8 cellular contexts compared by ENCODE assay signal in the genomic region with DNA sequence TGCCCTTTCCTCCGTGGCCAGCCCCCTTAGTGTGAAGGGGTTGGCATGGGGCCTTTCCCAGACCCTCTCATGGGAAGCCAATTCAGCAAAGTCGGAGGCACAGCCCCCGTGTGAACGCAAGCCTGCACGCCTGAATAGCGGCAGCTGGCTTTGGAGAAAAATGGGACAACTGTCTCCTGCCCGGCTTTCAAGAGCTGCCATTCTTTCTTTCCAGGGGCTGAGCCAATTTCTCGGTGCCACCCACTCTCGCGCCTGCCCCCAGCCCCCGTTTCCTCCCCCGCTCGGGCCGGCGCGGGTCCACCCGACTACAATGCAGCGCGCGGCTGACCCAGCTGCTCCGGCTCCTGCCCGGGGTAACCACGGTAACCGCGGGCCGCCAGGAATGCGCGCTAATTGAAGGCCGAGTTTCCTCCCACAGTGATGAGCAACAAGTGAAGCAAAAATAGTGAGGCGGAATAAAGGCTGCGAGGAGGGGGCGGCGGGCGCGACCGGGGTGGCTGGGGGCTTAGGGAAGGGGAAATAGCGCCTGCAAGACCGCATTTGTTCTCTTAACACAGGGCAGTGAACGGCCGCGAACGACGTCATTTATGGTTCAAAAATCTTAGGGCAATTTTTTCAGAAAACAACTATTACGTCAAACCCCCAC. TPM values are rescaled to one million over a fixed set of nuclear protein-coding genes. Genes with fewer than 3 reads are reported as not detected.
DNase-seq lines count a peak whose midpoint lies in the region; FAIRE-seq and TF ChIP-seq lines count a peak whose summit lies in the region.

No MANE protein-coding gene starts in this region.

- intact Hi-C loops in activated T-helper 2 cell treated with anti-CD3 and anti-CD28 coated beads, Interferon-gamma antibody, Interleukin-2, Interleukin-4, amounts not matched to agents 10 μg/mL and 5 μg/mL and 100 μg/mL, durations not matched to agents 14 hours and 24 hours and 36 hours (cut with micrococcal nuclease), result no loop called here

- FAIRE-seq in keratinocyte (lab: Jason Lieb, UNC), result no peak

- no peaks in the 10 kb centered on the region for H3K36me3 Mint-ChIP-seq in brain
- H3K36me3 Mint-ChIP-seq in activated T-helper 2 cell treated with anti-CD3 and anti-CD28 coated beads, Interferon-gamma antibody, Interleukin-2, Interleukin-4, amounts not matched to agents 10 μg/mL and 5 μg/mL and 100 μg/mL, durations not matched to agents 14 hours and 24 hours and 36 hours (ENCODE audit: low read depth), result peaks cover 21% of the 10 kb centered on the region

- in situ Hi-C loops in G401 (cut with HindIII; ENCODE audit: low sequenced_read_pairs), result no loop called here

- peak; percentile 37 for DNase-seq in G401 (ENCODE audit: low spot score)
- DNase-seq in MV-4-11 (lab: John Stamatoyannopoulos, UW), result peak; percentile 42
- no peak for DNase-seq in keratinocyte (ENCODE audit: low read depth, low spot score)
- DNase-seq in stimulated activated CD8-positive, alpha-beta memory T cell treated with anti-CD3 and anti-CD28 coated beads, Interleukin-4, amount 100 ng/mL, for 48 hours, result peak; percentile 31
- no peak for DNase-seq in 8988T
- DNase-seq in GM10266 (ENCODE audit: extremely low spot score), result no peak
- no peak for DNase-seq in activated T-helper 2 cell treated with anti-CD3 and anti-CD28 coated beads, Interferon-gamma antibody, Interleukin-2, Interleukin-4, amounts not matched to agents 10 μg/mL and 5 μg/mL and 100 μg/mL, durations not matched to agents 14 hours and 24 hours and 36 hours (ENCODE audit: low spot score)

- H3K9me3 ChIP-seq in keratinocyte (ENCODE audit: control insufficient read depth, low read depth, low read length), result no peaks in the 10 kb centered on the region

- H2AFZ ChIP-seq in keratinocyte (ENCODE audit: control insufficient read depth, low read length), result no peak overlapping the region

- peaks cover 34% of the 10 kb centered on the region for H3K27me3 ChIP-seq in keratinocyte (ENCODE audit: control insufficient read depth, extremely low read depth, insufficient read depth, low read length)

- H3K27ac ChIP-seq in keratinocyte (ENCODE audit: control insufficient read depth, insufficient read depth, low read length), result no peak overlapping the region

- H3K4me3 ChIP-seq in keratinocyte (ENCODE audit: control insufficient read depth in 2 of 3, extremely low read depth in 1 of 3, insufficient read depth in 2 of 3, low read depth in 1 of 3, low read length in 3 of 3), result peak overlapping the region in 1 of 3 experiments; percentile 13

- H3K4me1 ChIP-seq in keratinocyte (ENCODE audit: control insufficient read depth, extremely low read depth, insufficient read depth, low read length), result peaks cover 2% of the 10 kb centered on the region

- peak overlapping the region; percentile 77 to 92 (median 85) for H3K27ac Mint-ChIP-seq in brain
- no peak overlapping the region for H3K27ac Mint-ChIP-seq in activated T-helper 2 cell treated with anti-CD3 and anti-CD28 coated beads, Interferon-gamma antibody, Interleukin-2, Interleukin-4, amounts not matched to agents 10 μg/mL and 5 μg/mL and 100 μg/mL, durations not matched to agents 14 hours and 24 hours and 36 hours

- H3K4me2 ChIP-seq in keratinocyte (ENCODE audit: control insufficient read depth, extremely low read depth, insufficient read depth, low read depth, low read length), result peak overlapping the region; percentile 40

- H3K79me2 ChIP-seq in keratinocyte (ENCODE audit: control insufficient read depth, insufficient read depth, low read length), result no peaks in the 10 kb centered on the region

- H3K9me3 Mint-ChIP-seq in brain, result no peaks in the 10 kb centered on the region
- no peaks in the 10 kb centered on the region for H3K9me3 Mint-ChIP-seq in activated T-helper 2 cell treated with anti-CD3 and anti-CD28 coated beads, Interferon-gamma antibody, Interleukin-2, Interleukin-4, amounts not matched to agents 10 μg/mL and 5 μg/mL and 100 μg/mL, durations not matched to agents 14 hours and 24 hours and 36 hours

- peak overlapping the region; percentile 72 to 84 (median 78) for H3K4me3 Mint-ChIP-seq in brain
- no peak overlapping the region for H3K4me3 Mint-ChIP-seq in activated T-helper 2 cell treated with anti-CD3 and anti-CD28 coated beads, Interferon-gamma antibody, Interleukin-2, Interleukin-4, amounts not matched to agents 10 μg/mL and 5 μg/mL and 100 μg/mL, durations not matched to agents 14 hours and 24 hours and 36 hours (ENCODE audit: low read depth)

- no peak for TF ChIP-seq CTCF in brain (conservative IDR thresholded peaks at IDR 0.05)
- TF ChIP-seq CTCF in keratinocyte (optimal IDR thresholded peaks at IDR 0.05 in 1 of 3, IDR thresholded peaks at IDR 0.05 in 1 of 3, conservative IDR thresholded peaks at IDR 0.05 in 1 of 3; ENCODE audit: extremely low read depth in 1 of 3, insufficient read depth in 2 of 3, low read length in 3 of 3), result no peak
- TF ChIP-seq CTCF in GM10266 (IDR thresholded peaks at IDR 0.05; ENCODE audit: control insufficient read depth, insufficient read depth, low read depth, missing control alignments), result no peak

- dilution Hi-C loops in keratinocyte (cut with MboI; ENCODE audit: extremely low pct_ligation_motif_present, low sequenced_read_pairs), result no loop called here

- H3K4me1 Mint-ChIP-seq in brain, result peaks cover 91% of the 10 kb centered on the region
- H3K4me1 Mint-ChIP-seq in activated T-helper 2 cell treated with anti-CD3 and anti-CD28 coated beads, Interferon-gamma antibody, Interleukin-2, Interleukin-4, amounts not matched to agents 10 μg/mL and 5 μg/mL and 100 μg/mL, durations not matched to agents 14 hours and 24 hours and 36 hours (ENCODE audit: low read depth), result peaks cover 48% of the 10 kb centered on the region

- H3K9ac ChIP-seq in keratinocyte (ENCODE audit: control insufficient read depth, extremely low read depth, insufficient read depth, low read length), result no peak overlapping the region

- no peaks in the 10 kb centered on the region for H3K36me3 ChIP-seq in keratinocyte (ENCODE audit: control insufficient read depth in 2 of 2, extremely low read depth in 1 of 2, insufficient read depth in 2 of 2, low read length in 2 of 2)

- peaks cover 16% of the 10 kb centered on the region for H3K27me3 Mint-ChIP-seq in brain
- peaks cover 34% of the 10 kb centered on the region for H3K27me3 Mint-ChIP-seq in activated T-helper 2 cell treated with anti-CD3 and anti-CD28 coated beads, Interferon-gamma antibody, Interleukin-2, Interleukin-4, amounts not matched to agents 10 μg/mL and 5 μg/mL and 100 μg/mL, durations not matched to agents 14 hours and 24 hours and 36 hours (ENCODE audit: low read depth)

- H3K9me1 ChIP-seq in keratinocyte (ENCODE audit: control insufficient read depth, extremely low read depth, insufficient read depth, low read length), result no peaks in the 10 kb centered on the region

- no peaks in the 10 kb centered on the region for H4K20me1 ChIP-seq in keratinocyte (ENCODE audit: control insufficient read depth, extremely low read depth, insufficient read depth, low read length)

RNA-seq across cellular contexts. Expression of a gene that starts 27.8 kb away (rescaled TPM):
- total RNA-seq in G401 (2014; rRNA removed; shearing (Covaris generic)), result 0.86 and 1.6 TPM in 2 replicates
- polyA plus RNA-seq in brain (ENCODE audit: insufficient read depth, low read depth, low replicate concordance), result 12.1 TPM
- not detected in 3 replicates for polyA plus RNA-seq in keratinocyte
- not detected for polyA plus RNA-seq in keratinocyte (2011; ENCODE audit: low read depth)
- polyA plus RNA-seq in keratinocyte (2011; cell fraction: cytosol; rRNA removed), result not detected in 2 replicates
- polyA plus RNA-seq in keratinocyte (2011; cell fraction: nucleus; rRNA removed), result not detected in 2 replicates
- polyA plus RNA-seq in keratinocyte (2012; ENCODE audit: low replicate concordance), result not detected in 2 replicates
- not detected in 3 replicates for polyA minus RNA-seq in keratinocyte
- not detected for polyA minus RNA-seq in keratinocyte (2011; cell fraction: cytosol; rRNA and poly(A)+ RNA removed)
- not detected in 2 replicates for polyA minus RNA-seq in keratinocyte (2011; cell fraction: nucleus; rRNA and poly(A)+ RNA removed)
- total RNA-seq in activated T-helper 2 cell treated with anti-CD3 and anti-CD28 coated beads, Interferon-gamma antibody, Interleukin-2, Interleukin-4, amounts not matched to agents 10 μg/mL and 5 μg/mL and 100 μg/mL, durations not matched to agents 14 hours and 24 hours and 36 hours, result 18.5 and 22.8 TPM in 2 replicates

RNA-seq across cellular contexts. Expression of a gene that starts 41.6 kb away (rescaled TPM):
- total RNA-seq in G401 (2014; rRNA removed; shearing (Covaris generic)), result not detected in 2 replicates
- polyA plus RNA-seq in brain (ENCODE audit: insufficient read depth, low read depth, low replicate concordance), result 0.56 TPM
- polyA plus RNA-seq in keratinocyte, result not detected in 3 replicates
- polyA plus RNA-seq in keratinocyte (2011; ENCODE audit: low read depth), result not detected
- not detected in 2 replicates for polyA plus RNA-seq in keratinocyte (2011; cell fraction: cytosol; rRNA removed)
- not detected in 2 replicates for polyA plus RNA-seq in keratinocyte (2011; cell fraction: nucleus; rRNA removed)
- polyA plus RNA-seq in keratinocyte (2012; ENCODE audit: low replicate concordance), result not detected in 2 replicates
- not detected in 3 replicates for polyA minus RNA-seq in keratinocyte
- not detected for polyA minus RNA-seq in keratinocyte (2011; cell fraction: cytosol; rRNA and poly(A)+ RNA removed)
- polyA minus RNA-seq in keratinocyte (2011; cell fraction: nucleus; rRNA and poly(A)+ RNA removed), result not detected in 2 replicates
- total RNA-seq in activated T-helper 2 cell treated with anti-CD3 and anti-CD28 coated beads, Interferon-gamma antibody, Interleukin-2, Interleukin-4, amounts not matched to agents 10 μg/mL and 5 μg/mL and 100 μg/mL, durations not matched to agents 14 hours and 24 hours and 36 hours, result not detected in 2 replicates

Comparison
In these comparisons a context has a peak if more than half of its experiments do, and no peak if none do; other contexts are left out.
1. DNase-seq: peak in G401 (single experiment), MV-4-11 (single experiment) and stimulated activated CD8-positive, alpha-beta memory T cell treated with anti-CD3 and anti-CD28 coated beads, Interleukin-4, amount 100 ng/mL, for 48 hours (single experiment); none in keratinocyte (single experiment), 8988T (single experiment), GM10266 (single experiment) and activated T-helper 2 cell treated with anti-CD3 and anti-CD28 coated beads, Interferon-gamma antibody, Interleukin-2, Interleukin-4, amounts not matched to agents 10 μg/mL and 5 μg/mL and 100 μg/mL, durations not matched to agents 14 hours and 24 hours and 36 hours (single experiment).